15 cellular contexts compared by ENCODE assay signal in the genomic region with DNA sequence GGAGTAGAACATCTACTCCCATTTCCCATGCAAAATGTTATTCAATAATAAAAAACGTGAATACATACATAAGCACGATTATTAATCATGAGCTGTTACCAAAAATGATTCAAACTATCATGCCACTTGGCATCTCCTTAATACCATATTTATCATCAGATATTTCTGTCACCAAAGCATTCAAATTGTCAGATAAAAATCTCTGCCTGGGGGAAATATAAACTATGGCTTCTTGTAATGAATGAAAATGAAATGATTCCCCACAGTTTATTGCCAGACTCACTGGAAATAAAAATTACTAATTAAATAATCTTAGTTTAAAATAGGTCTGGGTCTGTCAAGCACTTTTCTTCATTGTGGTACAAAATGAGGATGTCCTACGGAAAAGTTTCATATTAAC.
DNase-seq lines count a peak whose midpoint lies in the region; ATAC-seq and TF ChIP-seq lines count a peak whose summit lies in the region.
"Had no signal": no experiment of that assay in that cellular context is flagged by ENCODE, and none has a peak within 500 bp of the region (broad histone marks: within the 10 kb centered on the region; RNA-seq: fewer than 3 reads in every experiment).

No MANE protein-coding gene starts in this region.

- H3K36me3 ChIP-seq in PC-3 (ENCODE audit: low read depth, low read length) = no peaks in the 10 kb centered on the region

- ATAC-seq in PC-3 (peak; percentile 74), SK-N-SH treated with all-trans-retinoic acid at 6 μM for 48 hours (no peak), HG02642 (IDR thresholded peaks at IDR 0.05; ENCODE audit: poor library complexity, unreplicated experiment) (no peak), left cardiac atrium (no peak)

- peak overlapping the region; percentile 60 for H3K4me2 ChIP-seq in PC-3 (ENCODE audit: low read length)

- no peaks in the 10 kb centered on the region for H3K9me2 ChIP-seq in PC-3 (replicated peaks; ENCODE audit: low read length)

- H3K79me2 ChIP-seq in PC-3 (ENCODE audit: low read length) = no peaks in the 10 kb centered on the region

- no peaks in the 10 kb centered on the region for H3K9me3 ChIP-seq in PC-3 (ENCODE audit: low read length)

- no peak for TF ChIP-seq CTCF in PC-3 (conservative IDR thresholded peaks at IDR 0.05; ENCODE audit: low read depth, low read length)

- 0 out of 2 replicates have a peak overlapping the region, but pooled peaks have one; percentile 4 for H2AFZ ChIP-seq in PC-3 (ENCODE audit: low read length)

- DNase-seq in NCI-H1048 (lab: John Stamatoyannopoulos, UW) = peak; percentile 18
- DNase-seq in PC-3 = peak; percentile 74
- DNase-seq in NOMO-1 (lab: John Stamatoyannopoulos, UW; ENCODE audit: unreplicated experiment in 2 of 2) = no peak
- no peak for DNase-seq in left cardiac atrium
- DNase-seq: C1 segment of cervical spinal cord; Calu3; CD4-positive, alpha-beta memory T cell; COR-L47; DMS53; DMS79 treated with DMSO at 0.1 percent for 48 hours; GF-D8; H7; HCEC 1CT had no signal

- peak overlapping the region; percentile 8; the same call in 1 of the 2 replicates for H3K9ac ChIP-seq in PC-3 (ENCODE audit: low read length)

- no TSS peak for BruUV-seq in PC-3 (replicated peaks; lab: Mats Ljungman, UMichigan)

- H3K4me3 ChIP-seq in PC-3 (ENCODE audit: low read length) = no peak overlapping the region

- intact Hi-C loops in PC-3 (cut with micrococcal nuclease) (loop anchor here (10.0 kb wide), 1 partner anchor 394 kb away; the partner anchor contains the start of gene HAPLN1), left cardiac atrium (cut with DNase I) (no loop called here)

- CTCF ChIA-PET in PC-3 (lab: Charles Lee) = interaction anchor here (0.7 kb wide), 1 partner anchor 398 kb away, joined by 20 read pairs; no protein-coding TSS in a partner anchor

- peak overlapping the region; percentile 51 for H3K27ac ChIP-seq in PC-3 (ENCODE audit: low read length)

- POLR2A ChIA-PET in PC-3 (lab: Charles Lee; ENCODE audit: unreplicated experiment) = interaction anchor here (0.7 kb wide), 1 partner anchor 43 kb away, joined by 3 read pairs; no protein-coding TSS in a partner anchor

- H3K27me3 ChIP-seq in PC-3 (ENCODE audit: low read length) = no peaks in the 10 kb centered on the region

- no peaks in the 10 kb centered on the region for H3F3A ChIP-seq in PC-3 (ENCODE audit: low read length, unreplicated experiment)

- no peaks in the 10 kb centered on the region for H4K20me1 ChIP-seq in PC-3 (ENCODE audit: low read length)

- peaks cover 28% of the 10 kb centered on the region for H3K4me1 ChIP-seq in PC-3 (ENCODE audit: insufficient read depth, low read length)

TF ChIP-seq in SK-N-SH treated with all-trans-retinoic acid at 6 μM for 48 hours, 23 proteins besides CTCF, POLR2A, EP300 and RAD21:
- TF ChIP-seq ZC3H10 (CRISPR knock-in tag; IDR thresholded peaks at IDR 0.05) (no peak), PATZ1 (CRISPR knock-in tag; IDR thresholded peaks at IDR 0.05; ENCODE audit: borderline replicate concordance) (0 out of 2 replicates have a peak, but pooled peaks have one; percentile 81), TCF4 (CRISPR knock-in tag; IDR thresholded peaks at IDR 0.05; ENCODE audit: borderline replicate concordance) (0 out of 2 replicates have a peak, but pooled peaks have one; percentile 19), ISL1 (CRISPR knock-in tag; IDR thresholded peaks at IDR 0.05) (peak; percentile 69)

Comparison
In these comparisons a context has a peak if more than half of its experiments do, and no peak if none do; other contexts are left out.
1. DNase-seq: peak in NCI-H1048 (single experiment) and PC-3 (single experiment); none in NOMO-1 (0 of 2) and left cardiac atrium (single experiment).